ENCODE assay signal across 1 cellular context in genomic region chr11:64660706-64661105, GRCh38.
TF ChIP-seq lines count a peak whose summit lies in the region.

No MANE protein-coding gene starts in this region.

TF ChIP-seq in K562, 482 proteins besides CTCF, POLR2A, EP300 and RAD21 (continued from another document):
- no peak for TF ChIP-seq ZBTB40 (IDR thresholded peaks at IDR 0.05)
- no peak for TF ChIP-seq ZBTB40 (CRISPR knock-in tag; IDR thresholded peaks at IDR 0.05)
- TF ChIP-seq NFRKB (IDR thresholded peaks at IDR 0.05; ENCODE audit: low read depth): no peak
- TF ChIP-seq MLX (CRISPR knock-in tag; conservative IDR thresholded peaks at IDR 0.05): no peak
- TF ChIP-seq PHB (CRISPR knock-in tag; IDR thresholded peaks at IDR 0.05): no peak
